8 cellular contexts compared by ENCODE assay signal in the genomic region with DNA sequence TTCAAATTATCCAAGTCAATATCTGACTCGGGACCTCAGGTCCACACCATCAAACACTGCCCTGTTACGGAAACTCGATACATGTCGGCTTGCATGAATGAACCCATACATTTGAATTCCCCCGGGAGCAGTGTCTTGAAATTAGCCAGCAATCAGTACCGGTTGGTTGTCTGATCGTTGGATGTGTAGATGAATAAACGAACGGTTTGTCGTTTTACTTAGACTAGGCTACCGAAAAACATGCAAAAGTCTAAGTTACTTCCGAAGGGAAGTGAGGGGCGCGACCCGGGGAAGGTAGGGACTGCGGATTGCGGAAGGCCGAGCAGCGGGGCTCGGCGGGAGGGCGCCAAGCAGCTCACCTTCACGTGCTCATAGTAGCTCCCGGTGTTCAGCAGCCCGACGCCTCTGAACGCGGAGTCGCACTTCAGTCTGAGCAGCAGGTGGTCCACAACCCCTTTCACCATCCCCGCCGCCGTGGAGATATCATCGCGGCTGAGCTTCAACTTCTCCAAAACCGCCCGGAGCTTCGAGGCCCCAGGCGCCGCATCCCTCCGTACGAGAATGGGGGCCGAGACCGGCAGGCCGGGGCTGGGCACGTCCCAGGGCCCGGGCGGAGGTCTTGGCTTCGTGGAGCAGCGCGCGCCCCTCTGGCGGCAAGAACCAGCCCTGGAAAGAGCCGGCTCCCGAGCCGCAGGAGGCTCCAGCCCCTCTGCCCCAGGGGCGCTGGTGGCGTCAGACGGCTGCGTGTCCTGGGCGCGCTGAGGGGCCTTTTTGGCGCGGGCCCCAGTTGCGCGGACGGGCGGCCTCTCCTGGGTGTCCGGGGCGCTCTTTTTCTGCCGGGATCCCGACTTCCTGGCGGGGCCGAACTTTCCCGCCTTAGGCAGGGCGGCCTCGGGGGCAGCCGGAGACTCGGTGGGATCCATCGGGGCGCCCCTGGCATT. TPM values are rescaled to one million over a fixed set of nuclear protein-coding genes. Genes with fewer than 3 reads are reported as not detected.
A peak's percentile ranks its signal among the peaks of the same experiment; 100 is the strongest.
DNase-seq lines count a peak whose midpoint lies in the region; ATAC-seq and TF ChIP-seq lines count a peak whose summit lies in the region.

No MANE protein-coding gene starts in this region.

- H3K27ac ChIP-seq in Panc1 (ENCODE audit: low read length) = peak overlapping the region; percentile 99
- H3K27ac ChIP-seq in neutrophil = peak overlapping the region; percentile 87
- H3K27ac ChIP-seq in uterus = peak overlapping the region; percentile 70 to 82

- no TSS peak for BruUV-seq in Panc1 (replicated peaks; lab: Mats Ljungman, UMichigan)

- in situ Hi-C loops in Panc1 (cut with HindIII; ENCODE audit: low pct_unique_long_range_greater_than_20kb, low sequenced_read_pairs) = no loop called here

- ATAC-seq in HG03432 (IDR thresholded peaks at IDR 0.05; ENCODE audit: unreplicated experiment) = peak; percentile 63
- peak; percentile 71 for ATAC-seq in Panc1

- peak; percentile 67 for TF ChIP-seq POLR2A in GM19099 (IDR thresholded peaks at IDR 0.05; ENCODE audit: extremely low read depth, insufficient read length, low read depth)
- TF ChIP-seq POLR2A in uterus (IDR thresholded peaks at IDR 0.05) = no peak

- H3K27me3 ChIP-seq in BE2C (peaks cover 20% of the 10 kb centered on the region), Panc1 (ENCODE audit: control insufficient read depth, insufficient read depth, low read length) (no peaks in the 10 kb centered on the region), neutrophil (no peaks in the 10 kb centered on the region), uterus (no peaks in the 10 kb centered on the region)

- POLR2A ChIA-PET in Panc1 (lab: Charles Lee) = interaction anchor here (0.6 to 2.5 kb wide), 7 partner anchors 10 to 115 kb away, joined by 3 to 12 read pairs (median 5); partner anchors contain the start of genes DDX43 and MTO1

- H3K4me1 ChIP-seq in BE2C = no peaks in the 10 kb centered on the region; the same call in 1 of the 2 replicates
- peaks cover 4% of the 10 kb centered on the region; the same call in 1 of the 2 replicates for H3K4me1 ChIP-seq in Panc1 (ENCODE audit: control insufficient read depth, insufficient read depth, low read length)
- peaks cover 56 to 62% of the 10 kb centered on the region in 2 experiments for H3K4me1 ChIP-seq in neutrophil (ENCODE audit: control insufficient read depth in 1 of 2, insufficient read depth in 1 of 2, low read depth in 1 of 2, low read length in 1 of 2)
- no peaks in the 10 kb centered on the region for H3K4me1 ChIP-seq in uterus

- peak; percentile 33 for DNase-seq in BE2C
- peak; percentile 54 for DNase-seq in Panc1 (ENCODE audit: low read depth, low spot score)
- DNase-seq in activated gamma-delta T cell treated with anti-CD3 and anti-CD28 coated beads, Interleukin-2, amount 50 U/mL, for 16 hours (ENCODE audit: low read depth) = peak; percentile 12
- peak; percentile 63 for DNase-seq in foreskin melanocyte
- peak; percentile 21 to 30 for DNase-seq in uterus

- H3K4me3 ChIP-seq in BE2C (ENCODE audit: low read depth, low read length) (peak overlapping the region; percentile 45), Panc1 (ENCODE audit: low read depth in 2 of 2, low read length in 2 of 2) (peak overlapping the region; percentile 76 to 95), neutrophil (ENCODE audit: low read depth in 1 of 2, low read length in 1 of 2) (peak overlapping the region; percentile 67 to 93), uterus (peak overlapping the region; percentile 40 to 65)

- H3K36me3 ChIP-seq in BE2C = no peaks in the 10 kb centered on the region
- 0 out of 2 replicates have a peak, but pooled peaks cover 2% of the 10 kb centered on the region for H3K36me3 ChIP-seq in Panc1 (ENCODE audit: control insufficient read depth, insufficient read depth, low read length)
- peaks cover 14% of the 10 kb centered on the region for H3K36me3 ChIP-seq in neutrophil
- H3K36me3 ChIP-seq in uterus = no peaks in the 10 kb centered on the region

- no peaks in the 10 kb centered on the region for H3K9me3 ChIP-seq in BE2C
- no peaks in the 10 kb centered on the region for H3K9me3 ChIP-seq in Panc1 (ENCODE audit: control insufficient read depth, insufficient read depth, low read depth, low read length)
- no peaks in the 10 kb centered on the region for H3K9me3 ChIP-seq in neutrophil
- no peaks in the 10 kb centered on the region for H3K9me3 ChIP-seq in uterus

- TF ChIP-seq CTCF in BE2C (IDR thresholded peaks at IDR 0.05; ENCODE audit: low read depth, low read length) (no peak), Panc1 (IDR thresholded peaks at IDR 0.05) (no peak; the same call in 1 of the 2 replicates), neutrophil (IDR thresholded peaks at IDR 0.05) (no peak), uterus (IDR thresholded peaks at IDR 0.05) (peak in 1 of 4 experiments; percentile 11)

- intact Hi-C loops in Panc1 (cut with micrococcal nuclease; ENCODE audit: unreplicated experiment) = no loop called here
- intact Hi-C loops in uterus (cut with DNase I; ENCODE audit: low total_unique reads) = no loop called here

- CTCF ChIA-PET in Panc1 (lab: Charles Lee) = no interaction called here

RNA-seq across cellular contexts. Expression of gene CGAS, which starts 0.7 kb away (rescaled TPM):
- polyA plus RNA-seq in BE2C (2012; ENCODE audit: insufficient read depth, insufficient read length, low read depth) = not detected
- 38.4 TPM for total RNA-seq in Panc1 (2021; ENCODE audit: unreplicated experiment)
- polyA plus RNA-seq in Panc1 (2012; ENCODE audit: insufficient read length) = 13.0 TPM
- total RNA-seq in uterus = 10 to 100 TPM in 1 of 4 donors, 1 to 10 TPM in 3; 1.0 to 10.9 (median 5.1) TPM

RNA-seq across cellular contexts. Expression of gene MTO1, which starts 10.1 kb away (rescaled TPM):
- polyA plus RNA-seq in BE2C (2012; ENCODE audit: insufficient read depth, insufficient read length, low read depth) = 20.0 TPM
- 57.9 TPM for total RNA-seq in Panc1 (2021; ENCODE audit: unreplicated experiment)
- 34.9 TPM for polyA plus RNA-seq in Panc1 (2012; ENCODE audit: insufficient read length)
- 10 to 100 TPM; 13.3 to 38.3 (median 26.8) TPM for total RNA-seq in uterus

RNA-seq across cellular contexts. Expression of gene DDX43, which starts 56.8 kb away (rescaled TPM):
- not detected for polyA plus RNA-seq in BE2C (2012; ENCODE audit: insufficient read depth, insufficient read length, low read depth)
- total RNA-seq in Panc1 (2021; ENCODE audit: unreplicated experiment) = 24.9 TPM
- polyA plus RNA-seq in Panc1 (2012; ENCODE audit: insufficient read length) = 12.7 TPM
- total RNA-seq in uterus = 1 to 10 TPM in 1 of 4 donors, under 1 TPM in 1, not detected in 2; 0.43 to 3.7 TPM

Comparison
In these comparisons a context has a peak if more than half of its experiments do, and no peak if none do; other contexts are left out.
1. Peak in every context shown above with its lines: DNase-seq, ATAC-seq, H3K4me3 ChIP-seq and H3K27ac ChIP-seq.
2. DNase-seq: peak in every context shown above with its lines; median percentile 63 in foreskin melanocyte; 54 in Panc1; 33 in BE2C; 26 in uterus; 12 in activated gamma-delta T cell treated with anti-CD3 and anti-CD28 coated beads, Interleukin-2, amount 50 U/mL, for 16 hours.